17 cellular contexts compared by ENCODE assay signal in the genomic region with DNA sequence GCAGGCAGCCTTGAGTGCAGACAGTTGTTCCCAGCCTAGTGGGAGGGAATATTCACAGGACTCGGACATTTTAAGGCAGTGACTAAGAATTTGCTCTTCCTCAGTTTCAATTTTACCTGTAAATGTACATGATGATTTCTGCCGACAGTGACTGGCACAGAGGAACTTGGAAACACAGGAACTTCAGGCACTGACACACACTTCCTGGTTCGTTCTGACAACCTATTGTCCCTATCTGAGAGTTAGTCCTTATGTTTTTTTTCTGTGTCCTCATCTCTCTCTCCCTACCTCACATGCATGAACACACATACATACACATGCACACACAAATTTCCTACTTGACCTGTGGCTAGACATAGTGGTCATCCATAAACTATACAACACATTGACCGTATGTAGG.
"Had no signal": no experiment of that assay in that cellular context is flagged by ENCODE, and none has a peak within 500 bp of the region (broad histone marks: within the 10 kb centered on the region; RNA-seq: fewer than 3 reads in every experiment).

No MANE protein-coding gene starts in this region.

- H3K4me3 Mint-ChIP-seq: activated CD4-positive, alpha-beta T cell treated with anti-CD3 and anti-CD28 coated beads, Interleukin-2, amount 10 ng/mL, durations not matched to agents 24 days and 14 days; activated CD8-positive, alpha-beta T cell treated with anti-CD3 and anti-CD28 coated beads for 36 hours; activated naive CD4-positive, alpha-beta T cell treated with anti-CD3 and anti-CD28 coated beads for 36 hours; dendritic cell treated with granulocyte-macrophage colony-stimulating factor and Interleukin-4, amounts not matched to agents 40 ng/mL and 50 ng/mL, for 4 days had no signal

- H3K9me3 Mint-ChIP-seq: activated CD4-positive, alpha-beta T cell treated with anti-CD3 and anti-CD28 coated beads, Interleukin-2, amount 10 ng/mL, durations not matched to agents 24 days and 14 days; activated CD8-positive, alpha-beta T cell treated with anti-CD3 and anti-CD28 coated beads for 36 hours; activated naive CD4-positive, alpha-beta T cell treated with anti-CD3 and anti-CD28 coated beads for 36 hours; activated T-helper 2 cell treated with anti-CD3 and anti-CD28 coated beads, Interferon-gamma antibody, Interleukin-2, Interleukin-4, amounts not matched to agents 10 μg/mL and 5 μg/mL and 100 μg/mL, durations not matched to agents 14 hours and 24 hours and 36 hours; dendritic cell treated with granulocyte-macrophage colony-stimulating factor and Interleukin-4, amounts not matched to agents 40 ng/mL and 50 ng/mL, for 4 days had no signal

- ATAC-seq: activated CD8-positive, alpha-beta T cell treated with anti-CD3 and anti-CD28 coated beads for 36 hours; foreskin keratinocyte; psoas muscle; right cardiac atrium; stimulated activated naive CD8-positive, alpha-beta T cell treated with anti-CD3 and anti-CD28 coated beads, Interleukin-15, Interleukin-2, amounts not matched to agents 100 U/mL and 50 U/mL, for 24 hours had no signal

- H3K36me3 ChIP-seq: ascending aorta, left ventricle myocardium inferior had no signal

- H3K27ac ChIP-seq: ascending aorta, foreskin keratinocyte, left ventricle myocardium inferior, psoas muscle, testis had no signal

- H3K4me3 ChIP-seq: ascending aorta, left ventricle myocardium inferior, psoas muscle, testis had no signal

- H3K27me3 Mint-ChIP-seq: activated CD4-positive, alpha-beta T cell treated with anti-CD3 and anti-CD28 coated beads, Interleukin-2, amount 10 ng/mL, durations not matched to agents 24 days and 14 days; activated CD8-positive, alpha-beta T cell treated with anti-CD3 and anti-CD28 coated beads for 36 hours; dendritic cell treated with granulocyte-macrophage colony-stimulating factor and Interleukin-4, amounts not matched to agents 40 ng/mL and 50 ng/mL, for 4 days had no signal

- H3K4me1 Mint-ChIP-seq: activated CD4-positive, alpha-beta T cell treated with anti-CD3 and anti-CD28 coated beads, Interleukin-2, amount 10 ng/mL, durations not matched to agents 24 days and 14 days had no signal

- DNase-seq: activated CD4-positive, alpha-beta T cell treated with anti-CD3 and anti-CD28 coated beads, Interleukin-2, amount 10 ng/mL, durations not matched to agents 24 days and 14 days; activated CD8-positive, alpha-beta T cell treated with anti-CD3 and anti-CD28 coated beads for 36 hours; activated naive CD4-positive, alpha-beta T cell treated with anti-CD3 and anti-CD28 coated beads for 36 hours; activated T-cell treated with anti-CD3 and anti-CD28 coated beads, Interleukin-2, amount 50 U/mL, for 1 hour; cerebellar nuclear complex; foreskin keratinocyte; kidney; left ventricle myocardium inferior; psoas muscle; right cardiac atrium; stimulated activated CD4-positive, alpha-beta T cell treated with anti-CD3 and anti-CD28 coated beads, Interleukin-2, amount 100 ng/mL, for 24 hours; stimulated activated naive CD8-positive, alpha-beta T cell treated with anti-CD3 and anti-CD28 coated beads, Interleukin-15, Interleukin-2, amounts not matched to agents 100 U/mL and 50 U/mL, for 24 hours; T1000; testis had no signal

- H3K9me3 ChIP-seq: ascending aorta, left ventricle myocardium inferior, psoas muscle, testis had no signal

- H3K27me3 ChIP-seq: ascending aorta, foreskin keratinocyte, testis had no signal

- H3K27ac Mint-ChIP-seq: activated CD4-positive, alpha-beta T cell treated with anti-CD3 and anti-CD28 coated beads, Interleukin-2, amount 10 ng/mL, durations not matched to agents 24 days and 14 days; activated CD8-positive, alpha-beta T cell treated with anti-CD3 and anti-CD28 coated beads for 36 hours; activated naive CD4-positive, alpha-beta T cell treated with anti-CD3 and anti-CD28 coated beads for 36 hours; activated T-helper 2 cell treated with anti-CD3 and anti-CD28 coated beads, Interferon-gamma antibody, Interleukin-2, Interleukin-4, amounts not matched to agents 10 μg/mL and 5 μg/mL and 100 μg/mL, durations not matched to agents 14 hours and 24 hours and 36 hours; dendritic cell treated with granulocyte-macrophage colony-stimulating factor and Interleukin-4, amounts not matched to agents 40 ng/mL and 50 ng/mL, for 4 days had no signal
